1 cellular context compared by ENCODE assay signal in the genomic region with DNA sequence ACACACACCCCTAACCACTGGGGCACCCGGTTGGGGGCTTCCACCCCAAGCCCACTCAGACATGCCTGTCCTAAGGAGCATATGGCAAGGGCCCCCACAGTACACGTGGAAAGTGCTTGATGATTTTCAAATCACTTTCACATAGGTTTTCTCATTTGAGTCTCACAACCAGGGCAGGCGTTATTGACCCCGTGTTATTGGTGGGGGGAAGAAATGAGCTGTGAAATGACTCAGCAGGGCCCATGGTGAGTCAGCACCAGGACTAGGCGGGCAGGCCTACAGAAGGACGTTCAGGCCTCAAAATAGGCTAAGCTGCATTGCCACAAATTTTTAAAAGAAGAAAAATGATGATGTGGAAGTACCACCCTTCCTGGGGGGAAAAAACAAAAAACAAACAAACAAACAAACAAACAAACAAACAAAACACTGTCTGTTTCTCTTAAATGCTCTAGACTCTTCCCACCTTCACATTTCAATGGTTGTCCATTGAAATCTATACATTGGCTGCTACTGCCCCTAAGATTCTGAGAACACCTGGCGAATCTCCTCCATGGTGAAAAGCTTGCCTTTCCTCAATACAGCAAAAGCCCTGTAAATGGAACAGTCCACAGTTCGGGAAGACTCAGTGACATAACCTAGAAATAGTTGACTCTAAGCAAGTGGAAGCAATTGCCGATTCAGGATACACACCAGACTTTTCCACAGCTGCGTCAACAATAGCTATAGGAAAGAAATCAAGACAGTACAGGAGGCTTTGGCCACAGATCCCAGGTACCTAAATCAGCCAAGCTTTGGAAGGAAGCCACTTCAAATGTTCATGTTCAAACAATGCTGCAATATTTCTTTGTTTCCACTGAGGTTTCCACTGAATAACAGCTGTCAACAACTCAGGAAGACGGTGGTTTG.
TF ChIP-seq lines count a peak whose summit lies in the region.

No MANE protein-coding gene starts in this region.

TF ChIP-seq in K562, 482 proteins besides CTCF, POLR2A, EP300 and RAD21 (continued from another document and continues in another):
- TF ChIP-seq, protein P1, sequence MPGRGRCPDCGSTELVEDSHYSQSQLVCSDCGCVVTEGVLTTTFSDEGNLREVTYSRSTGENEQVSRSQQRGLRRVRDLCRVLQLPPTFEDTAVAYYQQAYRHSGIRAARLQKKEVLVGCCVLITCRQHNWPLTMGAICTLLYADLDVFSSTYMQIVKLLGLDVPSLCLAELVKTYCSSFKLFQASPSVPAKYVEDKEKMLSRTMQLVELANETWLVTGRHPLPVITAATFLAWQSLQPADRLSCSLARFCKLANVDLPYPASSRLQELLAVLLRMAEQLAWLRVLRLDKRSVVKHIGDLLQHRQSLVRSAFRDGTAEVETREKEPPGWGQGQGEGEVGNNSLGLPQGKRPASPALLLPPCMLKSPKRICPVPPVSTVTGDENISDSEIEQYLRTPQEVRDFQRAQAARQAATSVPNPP (IDR thresholded peaks at IDR 0.05; ENCODE audit: borderline replicate concordance, insufficient read depth, insufficient read length) = no peak
- no peak for TF ChIP-seq ZNF124 (CRISPR knock-in tag; IDR thresholded peaks at IDR 0.05)
- peak; percentile 64; the same call in 1 of the 2 replicates for TF ChIP-seq ZNF311 (CRISPR knock-in tag; IDR thresholded peaks at IDR 0.05)
- peak; percentile 50 for TF ChIP-seq LEF1 (IDR thresholded peaks at IDR 0.05)
- TF ChIP-seq CTBP1 (IDR thresholded peaks at IDR 0.05; ENCODE audit: borderline replicate concordance) = 0 out of 2 replicates have a peak, but pooled peaks have one; percentile 13
- no peak for TF ChIP-seq NFIX (CRISPR knock-in tag; IDR thresholded peaks at IDR 0.05; ENCODE audit: low read depth)
- peak; percentile 53; the same call in 1 of the 2 replicates for TF ChIP-seq ZNF239 (CRISPR knock-in tag; IDR thresholded peaks at IDR 0.05)
- peak; percentile 65 for TF ChIP-seq ARID1B (IDR thresholded peaks at IDR 0.05)
- 0 out of 2 replicates have a peak, but pooled peaks have one; percentile 73 for TF ChIP-seq ZNF695 (CRISPR knock-in tag; IDR thresholded peaks at IDR 0.05)
- no peak for TF ChIP-seq SOX6 (IDR thresholded peaks at IDR 0.05)
- TF ChIP-seq, protein P2, sequence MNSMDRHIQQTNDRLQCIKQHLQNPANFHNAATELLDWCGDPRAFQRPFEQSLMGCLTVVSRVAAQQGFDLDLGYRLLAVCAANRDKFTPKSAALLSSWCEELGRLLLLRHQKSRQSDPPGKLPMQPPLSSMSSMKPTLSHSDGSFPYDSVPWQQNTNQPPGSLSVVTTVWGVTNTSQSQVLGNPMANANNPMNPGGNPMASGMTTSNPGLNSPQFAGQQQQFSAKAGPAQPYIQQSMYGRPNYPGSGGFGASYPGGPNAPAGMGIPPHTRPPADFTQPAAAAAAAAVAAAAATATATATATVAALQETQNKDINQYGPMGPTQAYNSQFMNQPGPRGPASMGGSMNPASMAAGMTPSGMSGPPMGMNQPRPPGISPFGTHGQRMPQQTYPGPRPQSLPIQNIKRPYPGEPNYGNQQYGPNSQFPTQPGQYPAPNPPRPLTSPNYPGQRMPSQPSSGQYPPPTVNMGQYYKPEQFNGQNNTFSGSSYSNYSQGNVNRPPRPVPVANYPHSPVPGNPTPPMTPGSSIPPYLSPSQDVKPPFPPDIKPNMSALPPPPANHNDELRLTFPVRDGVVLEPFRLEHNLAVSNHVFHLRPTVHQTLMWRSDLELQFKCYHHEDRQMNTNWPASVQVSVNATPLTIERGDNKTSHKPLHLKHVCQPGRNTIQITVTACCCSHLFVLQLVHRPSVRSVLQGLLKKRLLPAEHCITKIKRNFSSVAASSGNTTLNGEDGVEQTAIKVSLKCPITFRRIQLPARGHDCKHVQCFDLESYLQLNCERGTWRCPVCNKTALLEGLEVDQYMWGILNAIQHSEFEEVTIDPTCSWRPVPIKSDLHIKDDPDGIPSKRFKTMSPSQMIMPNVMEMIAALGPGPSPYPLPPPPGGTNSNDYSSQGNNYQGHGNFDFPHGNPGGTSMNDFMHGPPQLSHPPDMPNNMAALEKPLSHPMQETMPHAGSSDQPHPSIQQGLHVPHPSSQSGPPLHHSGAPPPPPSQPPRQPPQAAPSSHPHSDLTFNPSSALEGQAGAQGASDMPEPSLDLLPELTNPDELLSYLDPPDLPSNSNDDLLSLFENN (IDR thresholded peaks at IDR 0.05; ENCODE audit: low read depth in 2 of 2, low read length in 2 of 2) = no peak
- no peak for TF ChIP-seq GTF2F1 (IDR thresholded peaks at IDR 0.05; ENCODE audit: low read depth, low read length)
- TF ChIP-seq MTA2 (IDR thresholded peaks at IDR 0.05; ENCODE audit: low read depth) = 0 out of 2 replicates have a peak, but pooled peaks have one; percentile 17
- TF ChIP-seq U2AF1 (optimal IDR thresholded peaks at IDR 0.05; ENCODE audit: low read depth, low read length) = no peak
- no peak for TF ChIP-seq ARID2 (IDR thresholded peaks at IDR 0.05)
- no peak for TF ChIP-seq CBX2 (IDR thresholded peaks at IDR 0.05; ENCODE audit: insufficient read depth, low read length, poor library complexity, severe bottlenecking)
- 0 out of 2 replicates have a peak, but pooled peaks have one; percentile 43 for TF ChIP-seq HDAC8 (tag; IDR thresholded peaks at IDR 0.05)
- TF ChIP-seq ZKSCAN1 (IDR thresholded peaks at IDR 0.05; ENCODE audit: low read depth, low read length) = no peak
- no peak for TF ChIP-seq SLC30A9 (CRISPR knock-in tag; IDR thresholded peaks at IDR 0.05)
- TF ChIP-seq TEAD1 (CRISPR knock-in tag; IDR thresholded peaks at IDR 0.05) = peak in 1 of 2 experiments; percentile 60; a peak in 1 of 4 replicates
- no peak for TF ChIP-seq ZBTB7A (IDR thresholded peaks at IDR 0.05; ENCODE audit: borderline replicate concordance, control insufficient read depth, low read depth, low read length)
- no peak for TF ChIP-seq ZNF184 (CRISPR knock-in tag; IDR thresholded peaks at IDR 0.05)
- no peak for TF ChIP-seq DACH1 (IDR thresholded peaks at IDR 0.05; ENCODE audit: partially characterized antibody)
- no peak for TF ChIP-seq CBX8 (IDR thresholded peaks at IDR 0.05; ENCODE audit: borderline replicate concordance, extremely low read depth, low read depth, low read length, poor library complexity, severe bottlenecking)
- TF ChIP-seq, protein P3, sequence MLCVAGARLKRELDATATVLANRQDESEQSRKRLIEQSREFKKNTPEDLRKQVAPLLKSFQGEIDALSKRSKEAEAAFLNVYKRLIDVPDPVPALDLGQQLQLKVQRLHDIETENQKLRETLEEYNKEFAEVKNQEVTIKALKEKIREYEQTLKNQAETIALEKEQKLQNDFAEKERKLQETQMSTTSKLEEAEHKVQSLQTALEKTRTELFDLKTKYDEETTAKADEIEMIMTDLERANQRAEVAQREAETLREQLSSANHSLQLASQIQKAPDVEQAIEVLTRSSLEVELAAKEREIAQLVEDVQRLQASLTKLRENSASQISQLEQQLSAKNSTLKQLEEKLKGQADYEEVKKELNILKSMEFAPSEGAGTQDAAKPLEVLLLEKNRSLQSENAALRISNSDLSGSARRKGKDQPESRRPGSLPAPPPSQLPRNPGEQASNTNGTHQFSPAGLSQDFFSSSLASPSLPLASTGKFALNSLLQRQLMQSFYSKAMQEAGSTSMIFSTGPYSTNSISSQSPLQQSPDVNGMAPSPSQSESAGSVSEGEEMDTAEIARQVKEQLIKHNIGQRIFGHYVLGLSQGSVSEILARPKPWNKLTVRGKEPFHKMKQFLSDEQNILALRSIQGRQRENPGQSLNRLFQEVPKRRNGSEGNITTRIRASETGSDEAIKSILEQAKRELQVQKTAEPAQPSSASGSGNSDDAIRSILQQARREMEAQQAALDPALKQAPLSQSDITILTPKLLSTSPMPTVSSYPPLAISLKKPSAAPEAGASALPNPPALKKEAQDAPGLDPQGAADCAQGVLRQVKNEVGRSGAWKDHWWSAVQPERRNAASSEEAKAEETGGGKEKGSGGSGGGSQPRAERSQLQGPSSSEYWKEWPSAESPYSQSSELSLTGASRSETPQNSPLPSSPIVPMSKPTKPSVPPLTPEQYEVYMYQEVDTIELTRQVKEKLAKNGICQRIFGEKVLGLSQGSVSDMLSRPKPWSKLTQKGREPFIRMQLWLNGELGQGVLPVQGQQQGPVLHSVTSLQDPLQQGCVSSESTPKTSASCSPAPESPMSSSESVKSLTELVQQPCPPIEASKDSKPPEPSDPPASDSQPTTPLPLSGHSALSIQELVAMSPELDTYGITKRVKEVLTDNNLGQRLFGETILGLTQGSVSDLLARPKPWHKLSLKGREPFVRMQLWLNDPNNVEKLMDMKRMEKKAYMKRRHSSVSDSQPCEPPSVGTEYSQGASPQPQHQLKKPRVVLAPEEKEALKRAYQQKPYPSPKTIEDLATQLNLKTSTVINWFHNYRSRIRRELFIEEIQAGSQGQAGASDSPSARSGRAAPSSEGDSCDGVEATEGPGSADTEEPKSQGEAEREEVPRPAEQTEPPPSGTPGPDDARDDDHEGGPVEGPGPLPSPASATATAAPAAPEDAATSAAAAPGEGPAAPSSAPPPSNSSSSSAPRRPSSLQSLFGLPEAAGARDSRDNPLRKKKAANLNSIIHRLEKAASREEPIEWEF (CRISPR knock-in tag; IDR thresholded peaks at IDR 0.05) = peak; percentile 87
- 0 out of 4 replicates have a peak, but pooled peaks of 1 of the 2 experiments have one; percentile 14 for TF ChIP-seq SRF (CRISPR knock-in tag; IDR thresholded peaks at IDR 0.05)
- TF ChIP-seq GABPB2 (CRISPR knock-in tag; conservative IDR thresholded peaks at IDR 0.05) = no peak
- peak; percentile 75 for TF ChIP-seq ZNF24 (IDR thresholded peaks at IDR 0.05)
- TF ChIP-seq ZBTB1 (CRISPR knock-in tag; IDR thresholded peaks at IDR 0.05; ENCODE audit: borderline replicate concordance, low read depth) = no peak; the same call in 1 of the 2 replicates
- TF ChIP-seq KLF1 (tag; IDR thresholded peaks at IDR 0.05) = no peak
- no peak for TF ChIP-seq ZNF830 (CRISPR knock-in tag; IDR thresholded peaks at IDR 0.05)
- no peak for TF ChIP-seq ZBED1 (IDR thresholded peaks at IDR 0.05)
- TF ChIP-seq COPS2 (conservative IDR thresholded peaks at IDR 0.05) = no peak
- TF ChIP-seq ZNF212 (CRISPR knock-in tag; IDR thresholded peaks at IDR 0.05) = 0 out of 2 replicates have a peak, but pooled peaks have one; percentile 48
- TF ChIP-seq HSF4 (CRISPR knock-in tag; IDR thresholded peaks at IDR 0.05; ENCODE audit: borderline replicate concordance) = peak; percentile 56; the same call in 1 of the 2 replicates
- TF ChIP-seq ZNF408 (CRISPR knock-in tag; IDR thresholded peaks at IDR 0.05; ENCODE audit: low read depth) = no peak
- no peak for TF ChIP-seq ZNF785 (CRISPR knock-in tag; IDR thresholded peaks at IDR 0.05)
- TF ChIP-seq, protein P4, sequence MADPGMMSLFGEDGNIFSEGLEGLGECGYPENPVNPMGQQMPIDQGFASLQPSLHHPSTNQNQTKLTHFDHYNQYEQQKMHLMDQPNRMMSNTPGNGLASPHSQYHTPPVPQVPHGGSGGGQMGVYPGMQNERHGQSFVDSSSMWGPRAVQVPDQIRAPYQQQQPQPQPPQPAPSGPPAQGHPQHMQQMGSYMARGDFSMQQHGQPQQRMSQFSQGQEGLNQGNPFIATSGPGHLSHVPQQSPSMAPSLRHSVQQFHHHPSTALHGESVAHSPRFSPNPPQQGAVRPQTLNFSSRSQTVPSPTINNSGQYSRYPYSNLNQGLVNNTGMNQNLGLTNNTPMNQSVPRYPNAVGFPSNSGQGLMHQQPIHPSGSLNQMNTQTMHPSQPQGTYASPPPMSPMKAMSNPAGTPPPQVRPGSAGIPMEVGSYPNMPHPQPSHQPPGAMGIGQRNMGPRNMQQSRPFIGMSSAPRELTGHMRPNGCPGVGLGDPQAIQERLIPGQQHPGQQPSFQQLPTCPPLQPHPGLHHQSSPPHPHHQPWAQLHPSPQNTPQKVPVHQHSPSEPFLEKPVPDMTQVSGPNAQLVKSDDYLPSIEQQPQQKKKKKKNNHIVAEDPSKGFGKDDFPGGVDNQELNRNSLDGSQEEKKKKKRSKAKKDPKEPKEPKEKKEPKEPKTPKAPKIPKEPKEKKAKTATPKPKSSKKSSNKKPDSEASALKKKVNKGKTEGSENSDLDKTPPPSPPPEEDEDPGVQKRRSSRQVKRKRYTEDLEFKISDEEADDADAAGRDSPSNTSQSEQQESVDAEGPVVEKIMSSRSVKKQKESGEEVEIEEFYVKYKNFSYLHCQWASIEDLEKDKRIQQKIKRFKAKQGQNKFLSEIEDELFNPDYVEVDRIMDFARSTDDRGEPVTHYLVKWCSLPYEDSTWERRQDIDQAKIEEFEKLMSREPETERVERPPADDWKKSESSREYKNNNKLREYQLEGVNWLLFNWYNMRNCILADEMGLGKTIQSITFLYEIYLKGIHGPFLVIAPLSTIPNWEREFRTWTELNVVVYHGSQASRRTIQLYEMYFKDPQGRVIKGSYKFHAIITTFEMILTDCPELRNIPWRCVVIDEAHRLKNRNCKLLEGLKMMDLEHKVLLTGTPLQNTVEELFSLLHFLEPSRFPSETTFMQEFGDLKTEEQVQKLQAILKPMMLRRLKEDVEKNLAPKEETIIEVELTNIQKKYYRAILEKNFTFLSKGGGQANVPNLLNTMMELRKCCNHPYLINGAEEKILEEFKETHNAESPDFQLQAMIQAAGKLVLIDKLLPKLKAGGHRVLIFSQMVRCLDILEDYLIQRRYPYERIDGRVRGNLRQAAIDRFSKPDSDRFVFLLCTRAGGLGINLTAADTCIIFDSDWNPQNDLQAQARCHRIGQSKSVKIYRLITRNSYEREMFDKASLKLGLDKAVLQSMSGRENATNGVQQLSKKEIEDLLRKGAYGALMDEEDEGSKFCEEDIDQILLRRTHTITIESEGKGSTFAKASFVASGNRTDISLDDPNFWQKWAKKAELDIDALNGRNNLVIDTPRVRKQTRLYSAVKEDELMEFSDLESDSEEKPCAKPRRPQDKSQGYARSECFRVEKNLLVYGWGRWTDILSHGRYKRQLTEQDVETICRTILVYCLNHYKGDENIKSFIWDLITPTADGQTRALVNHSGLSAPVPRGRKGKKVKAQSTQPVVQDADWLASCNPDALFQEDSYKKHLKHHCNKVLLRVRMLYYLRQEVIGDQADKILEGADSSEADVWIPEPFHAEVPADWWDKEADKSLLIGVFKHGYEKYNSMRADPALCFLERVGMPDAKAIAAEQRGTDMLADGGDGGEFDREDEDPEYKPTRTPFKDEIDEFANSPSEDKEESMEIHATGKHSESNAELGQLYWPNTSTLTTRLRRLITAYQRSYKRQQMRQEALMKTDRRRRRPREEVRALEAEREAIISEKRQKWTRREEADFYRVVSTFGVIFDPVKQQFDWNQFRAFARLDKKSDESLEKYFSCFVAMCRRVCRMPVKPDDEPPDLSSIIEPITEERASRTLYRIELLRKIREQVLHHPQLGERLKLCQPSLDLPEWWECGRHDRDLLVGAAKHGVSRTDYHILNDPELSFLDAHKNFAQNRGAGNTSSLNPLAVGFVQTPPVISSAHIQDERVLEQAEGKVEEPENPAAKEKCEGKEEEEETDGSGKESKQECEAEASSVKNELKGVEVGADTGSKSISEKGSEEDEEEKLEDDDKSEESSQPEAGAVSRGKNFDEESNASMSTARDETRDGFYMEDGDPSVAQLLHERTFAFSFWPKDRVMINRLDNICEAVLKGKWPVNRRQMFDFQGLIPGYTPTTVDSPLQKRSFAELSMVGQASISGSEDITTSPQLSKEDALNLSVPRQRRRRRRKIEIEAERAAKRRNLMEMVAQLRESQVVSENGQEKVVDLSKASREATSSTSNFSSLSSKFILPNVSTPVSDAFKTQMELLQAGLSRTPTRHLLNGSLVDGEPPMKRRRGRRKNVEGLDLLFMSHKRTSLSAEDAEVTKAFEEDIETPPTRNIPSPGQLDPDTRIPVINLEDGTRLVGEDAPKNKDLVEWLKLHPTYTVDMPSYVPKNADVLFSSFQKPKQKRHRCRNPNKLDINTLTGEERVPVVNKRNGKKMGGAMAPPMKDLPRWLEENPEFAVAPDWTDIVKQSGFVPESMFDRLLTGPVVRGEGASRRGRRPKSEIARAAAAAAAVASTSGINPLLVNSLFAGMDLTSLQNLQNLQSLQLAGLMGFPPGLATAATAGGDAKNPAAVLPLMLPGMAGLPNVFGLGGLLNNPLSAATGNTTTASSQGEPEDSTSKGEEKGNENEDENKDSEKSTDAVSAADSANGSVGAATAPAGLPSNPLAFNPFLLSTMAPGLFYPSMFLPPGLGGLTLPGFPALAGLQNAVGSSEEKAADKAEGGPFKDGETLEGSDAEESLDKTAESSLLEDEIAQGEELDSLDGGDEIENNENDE (IDR thresholded peaks at IDR 0.05; ENCODE audit: low read depth, low read length) = no peak
